Comparison of ENCODE assay signal across 8 cellular contexts in the genomic region with DNA sequence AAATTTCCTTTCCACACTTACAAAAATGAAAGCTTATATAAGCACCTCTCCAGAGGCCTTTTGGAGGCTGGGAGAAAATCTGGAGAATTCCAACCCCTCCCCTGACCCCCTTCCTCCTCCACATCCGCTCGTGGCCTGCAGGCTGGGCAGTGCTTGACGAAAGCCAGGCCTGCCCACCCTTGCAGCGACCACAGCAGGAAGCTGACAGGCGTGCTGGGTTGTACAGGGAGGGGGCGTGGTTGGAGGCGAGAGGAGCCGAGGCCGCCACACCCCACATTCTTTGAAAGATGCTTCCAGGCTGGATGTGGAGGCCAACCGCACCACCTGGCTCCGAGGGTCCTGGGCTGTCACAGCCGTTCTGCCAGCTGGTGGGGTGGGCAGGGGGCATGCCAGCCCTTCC.
A peak's percentile ranks its signal among the peaks of the same experiment; 100 is the strongest.
DNase-seq lines count a peak whose midpoint lies in the region; ATAC-seq and TF ChIP-seq lines count a peak whose summit lies in the region.

No MANE protein-coding gene starts in this region.

- DNase-seq in AG09319 (ENCODE audit: extremely low read depth, low read depth) = peak; percentile 69
- DNase-seq in MV-4-11 (lab: John Stamatoyannopoulos, UW) = peak; percentile 35
- peak; percentile 35 for DNase-seq in astrocyte of the cerebellum (ENCODE audit: low read depth)
- DNase-seq in iPS-NIHi7 (ENCODE audit: extremely low spot score) = peak; percentile 77
- peak; percentile 83 for DNase-seq in stromal cell of bone marrow (ENCODE audit: low read depth)
- no peak for DNase-seq in NCI-H345 (lab: John Stamatoyannopoulos, UW)
- no peak for DNase-seq in middle frontal gyrus (ENCODE audit: extremely low spot score, low spot score)

- ATAC-seq in HG02852 (IDR thresholded peaks at IDR 0.05; ENCODE audit: unreplicated experiment) = no peak

- H3K4me3 ChIP-seq in astrocyte of the cerebellum (ENCODE audit: low read depth, low read length) = no peak overlapping the region

- TF ChIP-seq CTCF in AG09319 (IDR thresholded peaks at IDR 0.05; ENCODE audit: low read depth, low read length) (no peak; the same call in 1 of the 2 replicates), astrocyte of the cerebellum (IDR thresholded peaks at IDR 0.05; ENCODE audit: low read depth, low read length, missing control alignments) (no peak)

- in situ Hi-C loops in astrocyte of the cerebellum (cut with HindIII; ENCODE audit: low sequenced_read_pairs) = no loop called here

Comparison
In these comparisons a context has a peak if more than half of its experiments do, and no peak if none do; other contexts are left out.
1. DNase-seq: peak in AG09319 (single experiment), MV-4-11 (single experiment), astrocyte of the cerebellum (single experiment), iPS-NIHi7 (single experiment) and stromal cell of bone marrow (single experiment); none in NCI-H345 (single experiment) and middle frontal gyrus (single experiment).